24 cellular contexts compared by ENCODE assay signal in the genomic region with DNA sequence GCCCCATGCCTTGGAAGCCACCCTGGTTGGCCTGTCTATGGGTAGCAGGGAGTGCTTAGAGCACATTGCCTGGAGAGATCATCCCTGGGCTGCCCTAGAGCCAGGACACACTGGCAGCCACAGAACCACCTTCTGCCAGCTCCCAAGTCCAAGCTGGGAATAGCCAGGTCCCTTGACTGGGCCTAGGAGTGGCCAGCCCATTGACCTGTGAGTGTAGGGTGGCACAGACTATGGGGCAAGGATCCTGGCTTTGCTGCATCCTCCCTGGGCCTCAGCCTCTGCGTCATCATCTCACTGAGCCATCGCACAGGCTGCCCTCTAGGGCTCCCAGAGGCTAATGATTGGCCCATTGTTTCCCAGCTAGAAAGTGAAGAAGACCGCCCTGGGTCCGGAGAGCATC. TPM values are rescaled to one million over a fixed set of nuclear protein-coding genes. Genes with fewer than 3 reads are reported as not detected.
DNase-seq lines count a peak whose midpoint lies in the region; ATAC-seq, FAIRE-seq and TF ChIP-seq lines count a peak whose summit lies in the region.
"Had no signal": no experiment of that assay in that cellular context is flagged by ENCODE, and none has a peak within 500 bp of the region (broad histone marks: within the 10 kb centered on the region; RNA-seq: fewer than 3 reads in every experiment).

No MANE protein-coding gene starts in this region.

- no peak overlapping the region for H3K56ac ChIP-seq in IMR-90 (ENCODE audit: extremely low read depth, insufficient read depth, low read length)

- H4K5ac ChIP-seq in IMR-90 (ENCODE audit: low read depth, low read length): no peak overlapping the region

- no peaks in the 10 kb centered on the region for H3K36me3 Mint-ChIP-seq in activated T-cell treated with anti-CD3 and anti-CD28 coated beads, Interleukin-2, amount 50 U/mL, for 72 hours (ENCODE audit: insufficient read depth in 2 of 2)
- H3K36me3 Mint-ChIP-seq: activated naive CD8-positive, alpha-beta T cell treated with anti-CD3 and anti-CD28 coated beads for 36 hours had no signal

- H3K4me3 Mint-ChIP-seq in activated T-cell treated with anti-CD3 and anti-CD28 coated beads, Interleukin-2, amount 50 U/mL, for 72 hours: no peak overlapping the region
- H3K4me3 Mint-ChIP-seq: activated B cell treated with CpG ODN at 0.5 μM for 24 hours; activated naive CD8-positive, alpha-beta T cell treated with anti-CD3 and anti-CD28 coated beads for 36 hours; activated T-helper 1 cell treated with anti-CD3 and anti-CD28 coated beads, Interleukin-12 subunit alpha, Interleukin-12 subunit beta, Interleukin-2, Interleukin-4 antibody, amounts not matched to agents 30 ng/mL and 10 ng/mL and 1 ng/mL, durations not matched to agents 14 hours and 24 hours and 36 hours had no signal

- no peak overlapping the region for H4K8ac ChIP-seq in IMR-90 (ENCODE audit: low read depth in 2 of 2, low read length in 2 of 2)

- H3K9ac ChIP-seq in IMR-90 (ENCODE audit: low read depth, low read length): no peak overlapping the region
- H3K9ac ChIP-seq: BLaER1 had no signal

- peaks cover 5% of the 10 kb centered on the region for H3K4me1 Mint-ChIP-seq in activated T-cell treated with anti-CD3 and anti-CD28 coated beads, Interleukin-2, amount 50 U/mL, for 72 hours (ENCODE audit: low read depth)
- H3K4me1 Mint-ChIP-seq: activated B cell treated with CpG ODN at 0.5 μM for 24 hours; activated naive CD8-positive, alpha-beta T cell treated with anti-CD3 and anti-CD28 coated beads for 36 hours had no signal

- H3K36me3 ChIP-seq in IMR-90 (ENCODE audit: control insufficient read depth, insufficient read depth, low read length): no peaks in the 10 kb centered on the region
- H3K36me3 ChIP-seq in right lobe of liver: no peaks in the 10 kb centered on the region
- H3K36me3 ChIP-seq in gastrocnemius medialis: no peaks in the 10 kb centered on the region
- H3K36me3 ChIP-seq: BLaER1, HAP-1 had no signal

- BruUV-seq in IMR-90 (replicated peaks; lab: Mats Ljungman, UMichigan): no TSS peak

- no peaks in the 10 kb centered on the region for H3K9me3 Mint-ChIP-seq in activated T-cell treated with anti-CD3 and anti-CD28 coated beads, Interleukin-2, amount 50 U/mL, for 72 hours
- H3K9me3 Mint-ChIP-seq: activated B cell treated with CpG ODN at 0.5 μM for 24 hours; activated naive CD8-positive, alpha-beta T cell treated with anti-CD3 and anti-CD28 coated beads for 36 hours; activated T-helper 1 cell treated with anti-CD3 and anti-CD28 coated beads, Interleukin-12 subunit alpha, Interleukin-12 subunit beta, Interleukin-2, Interleukin-4 antibody, amounts not matched to agents 30 ng/mL and 10 ng/mL and 1 ng/mL, durations not matched to agents 14 hours and 24 hours and 36 hours had no signal

- no peak overlapping the region for H3K27ac Mint-ChIP-seq in activated T-cell treated with anti-CD3 and anti-CD28 coated beads, Interleukin-2, amount 50 U/mL, for 72 hours
- H3K27ac Mint-ChIP-seq: activated B cell treated with CpG ODN at 0.5 μM for 24 hours; activated naive CD8-positive, alpha-beta T cell treated with anti-CD3 and anti-CD28 coated beads for 36 hours; activated T-helper 1 cell treated with anti-CD3 and anti-CD28 coated beads, Interleukin-12 subunit alpha, Interleukin-12 subunit beta, Interleukin-2, Interleukin-4 antibody, amounts not matched to agents 30 ng/mL and 10 ng/mL and 1 ng/mL, durations not matched to agents 14 hours and 24 hours and 36 hours had no signal

- H3K9me3 ChIP-seq in IMR-90 (ENCODE audit: control insufficient read depth, insufficient read depth, low read length) (no peaks in the 10 kb centered on the region), right lobe of liver (no peaks in the 10 kb centered on the region), gastrocnemius medialis (no peaks in the 10 kb centered on the region)
- H3K9me3 ChIP-seq: BLaER1, HAP-1, SJCRH30 had no signal

- H3K18ac ChIP-seq in IMR-90 (ENCODE audit: low read depth, low read length): no peak overlapping the region

- no peaks in the 10 kb centered on the region for H3K79me1 ChIP-seq in IMR-90 (ENCODE audit: low read depth in 1 of 2, low read length in 2 of 2)

- DNase-seq in IMR-90: no peak
- DNase-seq in globus pallidus (ENCODE audit: low spot score): peak; percentile 17
- peak in 2 of 3 donors; percentile 4 to 20 for DNase-seq in right lobe of liver
- peak in 1 of 2 donors; percentile 21 for DNase-seq in gastrocnemius medialis
- no peak for DNase-seq in HTR-8/SVneo (ENCODE audit: insufficient read length, low spot score)
- no peak for DNase-seq in NCI-H526 (lab: John Stamatoyannopoulos, UW)
- DNase-seq in T-helper 1 cell: no peak
- DNase-seq in activated T-cell treated with anti-CD3 and anti-CD28 coated beads, Interleukin-2, amount 50 U/mL, for 72 hours: no peak
- DNase-seq: activated B cell treated with CpG ODN at 0.5 μM for 24 hours; activated naive CD8-positive, alpha-beta T cell treated with anti-CD3 and anti-CD28 coated beads for 36 hours; NCI-H2029; NCI-H524; SJCRH30; stimulated activated CD4-positive, alpha-beta T cell treated with anti-CD3 and anti-CD28 coated beads, Interleukin-2, amount 100 ng/mL, for 48 hours had no signal

- H2BK15ac ChIP-seq in IMR-90 (ENCODE audit: low read depth, low read length): no peak overlapping the region

- H2AK5ac ChIP-seq in IMR-90 (ENCODE audit: low read depth, low read length): no peak overlapping the region; the same call in 1 of the 2 replicates

- FAIRE-seq in HTR-8/SVneo (lab: Jason Lieb, UNC): no peak
- FAIRE-seq: D721Med, keratinocyte had no signal

- no peak overlapping the region for H3K27ac ChIP-seq in IMR-90 (ENCODE audit: insufficient read depth, low read length)
- H3K27ac ChIP-seq in right lobe of liver: no peak overlapping the region
- peak overlapping the region; percentile 27 to 67 (median 65) for H3K27ac ChIP-seq in gastrocnemius medialis
- H3K27ac ChIP-seq: BLaER1, SJCRH30 had no signal

- H3K27me3 ChIP-seq in IMR-90 (ENCODE audit: control insufficient read depth, insufficient read depth, low read length): no peaks in the 10 kb centered on the region
- no peaks in the 10 kb centered on the region for H3K27me3 ChIP-seq in right lobe of liver
- H3K27me3 ChIP-seq in gastrocnemius medialis: no peaks in the 10 kb centered on the region
- H3K27me3 ChIP-seq: BLaER1, SJCRH30 had no signal

- no peak for TF ChIP-seq RAD21 in IMR-90 (IDR thresholded peaks at IDR 0.05; ENCODE audit: low read length)

- no peaks in the 10 kb centered on the region for H3K27me3 Mint-ChIP-seq in activated T-cell treated with anti-CD3 and anti-CD28 coated beads, Interleukin-2, amount 50 U/mL, for 72 hours (ENCODE audit: low read depth)
- H3K27me3 Mint-ChIP-seq: activated naive CD8-positive, alpha-beta T cell treated with anti-CD3 and anti-CD28 coated beads for 36 hours had no signal

- no peak overlapping the region for H4K91ac ChIP-seq in IMR-90 (ENCODE audit: insufficient read depth, low read depth, low read length)

- H3K14ac ChIP-seq in IMR-90 (replicated peaks; ENCODE audit: low read depth, low read length): no peak overlapping the region

- H4K20me1 ChIP-seq in IMR-90 (ENCODE audit: insufficient read depth, low read length): no peaks in the 10 kb centered on the region
- H4K20me1 ChIP-seq: BLaER1 had no signal

- intact Hi-C loops in IMR-90 (cut with micrococcal nuclease) (no loop called here), right lobe of liver (cut with DNase I) (no loop called here), gastrocnemius medialis (cut with DNase I; ENCODE audit: low total_unique reads) (no loop called here)

- ATAC-seq in IMR-90 (ENCODE audit: low read depth) (no peak), right lobe of liver (no peak), gastrocnemius medialis (peak in 1 of 2 donors; percentile 29)
- ATAC-seq in activated T-cell treated with anti-CD3 and anti-CD28 coated beads, Interleukin-2, amount 50 U/mL, for 72 hours (replicated peaks in 1 of 2): no peak

- dilution Hi-C loops in IMR-90 (cut with HindIII; ENCODE audit: low sequenced_read_pairs, unreplicated experiment): no loop called here

- H2AFZ ChIP-seq in IMR-90 (replicated peaks; ENCODE audit: low read length, poor library complexity): peak overlapping the region; percentile 33

- in situ Hi-C loops in IMR-90 (cut with MboI; ENCODE audit: low sequenced_read_pairs): no loop called here
- in situ Hi-C loops in gastrocnemius medialis (cut with MboI; ENCODE audit: low sequenced_read_pairs in 4 of 4): no loop called here

- CTCF ChIA-PET in IMR-90 (lab: Yijun Ruan, JAX): interaction anchor here (1.0 to 2.3 kb wide), 2 partner anchors 11 to 20 kb away, joined by 4 to 9 read pairs; no protein-coding TSS in a partner anchor

- TF ChIP-seq POLR2A in IMR-90 (IDR thresholded peaks at IDR 0.05; ENCODE audit: low read depth, low read length) (no peak), right lobe of liver (IDR thresholded peaks at IDR 0.05) (no peak), gastrocnemius medialis (IDR thresholded peaks at IDR 0.05) (no peak)

- H3K4me1 ChIP-seq in IMR-90 (ENCODE audit: control insufficient read depth, insufficient read depth, low read length) (peaks cover 12% of the 10 kb centered on the region), right lobe of liver (no peaks in the 10 kb centered on the region), gastrocnemius medialis (peaks cover 26 to 29% of the 10 kb centered on the region in 2 donors)
- H3K4me1 ChIP-seq: HAP-1 had no signal

- no peak overlapping the region for H2BK5ac ChIP-seq in IMR-90 (ENCODE audit: low read depth, low read length, poor library complexity, severe bottlenecking)

- no peak overlapping the region for H2BK20ac ChIP-seq in IMR-90 (ENCODE audit: low read depth, low read length)

- TF ChIP-seq CTCF in IMR-90 (conservative IDR thresholded peaks at IDR 0.05; ENCODE audit: low read depth, low read length): no peak
- no peak for TF ChIP-seq CTCF in right lobe of liver (IDR thresholded peaks at IDR 0.05)
- TF ChIP-seq CTCF in gastrocnemius medialis (IDR thresholded peaks at IDR 0.05 in 4 of 5, conservative IDR thresholded peaks at IDR 0.05 in 1 of 5): no peak

- no peak overlapping the region for H3K23ac ChIP-seq in IMR-90 (ENCODE audit: low read depth, low read length)

- POLR2A ChIA-PET in IMR-90 (lab: Charles Lee; ENCODE audit: unreplicated experiment): no interaction called here

- H2AK9ac ChIP-seq in IMR-90 (replicated peaks; ENCODE audit: low read depth, low read length, poor library complexity): no peak overlapping the region

- H3K4me3 ChIP-seq in IMR-90 (ENCODE audit: insufficient read depth, low read depth, low read length) (no peak overlapping the region), right lobe of liver (no peak overlapping the region), gastrocnemius medialis (no peak overlapping the region)
- H3K4me3 ChIP-seq: BLaER1, HAP-1, SJCRH30 had no signal

- no peak overlapping the region for H2BK120ac ChIP-seq in IMR-90 (ENCODE audit: low read depth, low read length)

- no peak overlapping the region for H3K4ac ChIP-seq in IMR-90 (ENCODE audit: low read depth, low read length)

- no peak overlapping the region for H3K4me2 ChIP-seq in IMR-90 (ENCODE audit: low read depth, low read length)
- H3K4me2 ChIP-seq: BLaER1 had no signal

- H3K9me1 ChIP-seq in IMR-90 (ENCODE audit: insufficient read depth, low read length): peaks cover 13% of the 10 kb centered on the region; the same call in 1 of the 2 replicates

- WGBS in IMR-90 (ENCODE audit: extremely low coverage in 2 of 2, insufficient read length in 1 of 2), 2 experiments: 100% methylated on average over 2 of the region's 4 CpGs; no CpG with 5 or more reads in 1 of the 2 experiments
- WGBS in right lobe of liver (ENCODE audit: insufficient coverage, low coverage, low lambda C conversion rate, missing lambda C conversion rate): no CpG with 5 or more reads among the region's 4 CpGs

RNA-seq across cellular contexts. Expression of a gene that starts 7.0 kb away (rescaled TPM):
- total RNA-seq in IMR-90 (2012; rRNA removed) (0.18 and 0.28 TPM in 2 replicates), right lobe of liver (10 to 100 TPM; 11.3 to 20.8 (median 14.8) TPM), gastrocnemius medialis (100 to 1,000 TPM in 3 of 4 donors, 10 to 100 TPM in 1; 81.9 to 149 (median 113) TPM)
- polyA plus RNA-seq in IMR-90 (2012; rRNA removed): 0.39 and 0.55 TPM in 2 replicates
- polyA plus RNA-seq in IMR-90 (2012; cell fraction: cytosol; rRNA removed): 0.18 and 0.30 TPM in 2 replicates
- polyA plus RNA-seq in IMR-90 (2012; cell fraction: nucleus; rRNA removed; ENCODE audit: low replicate concordance): 0.87 and 1.2 TPM in 2 replicates
- under 1 TPM; 0.60 to 0.72 TPM for total RNA-seq in activated T-cell treated with anti-CD3 and anti-CD28 coated beads, Interleukin-2, amount 50 U/mL, for 72 hours
- total RNA-seq: OCI-LY7; T-helper 2 cell treated with Interferon-gamma antibody and Interleukin-4, amounts not matched to agents 100 ng/mL and 5 ng/mL, for 36 hours had no signal

RNA-seq across cellular contexts. Expression of a gene that starts 45.1 kb away (rescaled TPM):
- not detected in 2 replicates for total RNA-seq in IMR-90 (2012; rRNA removed)
- polyA plus RNA-seq in IMR-90 (2012; rRNA removed): not detected in 2 replicates
- polyA plus RNA-seq in IMR-90 (2012; cell fraction: cytosol; rRNA removed): not detected in 2 replicates
- polyA plus RNA-seq in IMR-90 (2012; cell fraction: nucleus; rRNA removed; ENCODE audit: low replicate concordance): not detected in 2 replicates
- under 1 TPM in 3 of 6 experiments, not detected in 3; 0.37 to 0.60 (median 0.59) TPM for total RNA-seq in right lobe of liver
- not detected for total RNA-seq in gastrocnemius medialis
- total RNA-seq in activated T-cell treated with anti-CD3 and anti-CD28 coated beads, Interleukin-2, amount 50 U/mL, for 72 hours: not detected
- total RNA-seq: A172; activated B cell treated with CpG ODN at 0.5 μM for 24 hours; activated CD8-positive, alpha-beta memory T cell treated with anti-CD3 and anti-CD28 coated beads for 36 hours; activated naive CD8-positive, alpha-beta T cell treated with anti-CD3 and anti-CD28 coated beads for 36 hours; activated T-helper 1 cell treated with anti-CD3 and anti-CD28 coated beads, Interleukin-12 subunit alpha, Interleukin-12 subunit beta, Interleukin-2, Interleukin-4 antibody, amounts not matched to agents 30 ng/mL and 10 ng/mL and 1 ng/mL, durations not matched to agents 14 hours and 24 hours and 36 hours; fibroblast of lung; OCI-LY7; SJCRH30; T-helper 2 cell treated with Interferon-gamma antibody and Interleukin-4, amounts not matched to agents 100 ng/mL and 5 ng/mL, for 36 hours had no signal
- polyA plus RNA-seq: fibroblast of lung, keratinocyte had no signal

Comparison
In these comparisons a context has a peak if more than half of its experiments do, and no peak if none do; other contexts are left out.
1. DNase-seq: peak in globus pallidus (single experiment) and right lobe of liver (2 of 3); none in IMR-90 (single experiment), HTR-8/SVneo (single experiment), NCI-H526 (0 of 2), T-helper 1 cell (0 of 5) and activated T-cell treated with anti-CD3 and anti-CD28 coated beads, Interleukin-2, amount 50 U/mL, for 72 hours (0 of 2).
2. H3K27ac ChIP-seq: peak in gastrocnemius medialis (4 of 4); none in IMR-90 (single experiment) and right lobe of liver (0 of 3).